ENCODE assay signal across 1 cellular context in genomic region chr5:40871177-40871576, GRCh38.
TF ChIP-seq lines count a peak whose summit lies in the region.

No MANE protein-coding gene starts in this region.

TF ChIP-seq in GM23338, 12 proteins besides CTCF, POLR2A, EP300 and RAD21:
- no peak for TF ChIP-seq POLR2AphosphoS5 (IDR thresholded peaks at IDR 0.05; ENCODE audit: low read depth)
- no peak for TF ChIP-seq NANOG (IDR thresholded peaks at IDR 0.05; ENCODE audit: borderline replicate concordance)
- TF ChIP-seq, protein P1, sequence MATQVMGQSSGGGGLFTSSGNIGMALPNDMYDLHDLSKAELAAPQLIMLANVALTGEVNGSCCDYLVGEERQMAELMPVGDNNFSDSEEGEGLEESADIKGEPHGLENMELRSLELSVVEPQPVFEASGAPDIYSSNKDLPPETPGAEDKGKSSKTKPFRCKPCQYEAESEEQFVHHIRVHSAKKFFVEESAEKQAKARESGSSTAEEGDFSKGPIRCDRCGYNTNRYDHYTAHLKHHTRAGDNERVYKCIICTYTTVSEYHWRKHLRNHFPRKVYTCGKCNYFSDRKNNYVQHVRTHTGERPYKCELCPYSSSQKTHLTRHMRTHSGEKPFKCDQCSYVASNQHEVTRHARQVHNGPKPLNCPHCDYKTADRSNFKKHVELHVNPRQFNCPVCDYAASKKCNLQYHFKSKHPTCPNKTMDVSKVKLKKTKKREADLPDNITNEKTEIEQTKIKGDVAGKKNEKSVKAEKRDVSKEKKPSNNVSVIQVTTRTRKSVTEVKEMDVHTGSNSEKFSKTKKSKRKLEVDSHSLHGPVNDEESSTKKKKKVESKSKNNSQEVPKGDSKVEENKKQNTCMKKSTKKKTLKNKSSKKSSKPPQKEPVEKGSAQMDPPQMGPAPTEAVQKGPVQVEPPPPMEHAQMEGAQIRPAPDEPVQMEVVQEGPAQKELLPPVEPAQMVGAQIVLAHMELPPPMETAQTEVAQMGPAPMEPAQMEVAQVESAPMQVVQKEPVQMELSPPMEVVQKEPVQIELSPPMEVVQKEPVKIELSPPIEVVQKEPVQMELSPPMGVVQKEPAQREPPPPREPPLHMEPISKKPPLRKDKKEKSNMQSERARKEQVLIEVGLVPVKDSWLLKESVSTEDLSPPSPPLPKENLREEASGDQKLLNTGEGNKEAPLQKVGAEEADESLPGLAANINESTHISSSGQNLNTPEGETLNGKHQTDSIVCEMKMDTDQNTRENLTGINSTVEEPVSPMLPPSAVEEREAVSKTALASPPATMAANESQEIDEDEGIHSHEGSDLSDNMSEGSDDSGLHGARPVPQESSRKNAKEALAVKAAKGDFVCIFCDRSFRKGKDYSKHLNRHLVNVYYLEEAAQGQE (IDR thresholded peaks at IDR 0.05; ENCODE audit: unreplicated experiment): no peak
- no peak for TF ChIP-seq EZH2phosphoT487 (IDR thresholded peaks at IDR 0.05; ENCODE audit: unreplicated experiment)
- TF ChIP-seq EZH2 (IDR thresholded peaks at IDR 0.05; ENCODE audit: low read depth, unreplicated experiment): no peak
- TF ChIP-seq ZNF114 (CRISPR knock-in tag; IDR thresholded peaks at IDR 0.05): no peak
- no peak for TF ChIP-seq STAT1 (IDR thresholded peaks at IDR 0.05; ENCODE audit: unreplicated experiment)
- no peak for TF ChIP-seq CREB1 (CRISPR knock-in tag; IDR thresholded peaks at IDR 0.05; ENCODE audit: low read depth)
- TF ChIP-seq ZNF331 (CRISPR knock-in tag; IDR thresholded peaks at IDR 0.05; ENCODE audit: low read depth): no peak
- TF ChIP-seq, protein P2, sequence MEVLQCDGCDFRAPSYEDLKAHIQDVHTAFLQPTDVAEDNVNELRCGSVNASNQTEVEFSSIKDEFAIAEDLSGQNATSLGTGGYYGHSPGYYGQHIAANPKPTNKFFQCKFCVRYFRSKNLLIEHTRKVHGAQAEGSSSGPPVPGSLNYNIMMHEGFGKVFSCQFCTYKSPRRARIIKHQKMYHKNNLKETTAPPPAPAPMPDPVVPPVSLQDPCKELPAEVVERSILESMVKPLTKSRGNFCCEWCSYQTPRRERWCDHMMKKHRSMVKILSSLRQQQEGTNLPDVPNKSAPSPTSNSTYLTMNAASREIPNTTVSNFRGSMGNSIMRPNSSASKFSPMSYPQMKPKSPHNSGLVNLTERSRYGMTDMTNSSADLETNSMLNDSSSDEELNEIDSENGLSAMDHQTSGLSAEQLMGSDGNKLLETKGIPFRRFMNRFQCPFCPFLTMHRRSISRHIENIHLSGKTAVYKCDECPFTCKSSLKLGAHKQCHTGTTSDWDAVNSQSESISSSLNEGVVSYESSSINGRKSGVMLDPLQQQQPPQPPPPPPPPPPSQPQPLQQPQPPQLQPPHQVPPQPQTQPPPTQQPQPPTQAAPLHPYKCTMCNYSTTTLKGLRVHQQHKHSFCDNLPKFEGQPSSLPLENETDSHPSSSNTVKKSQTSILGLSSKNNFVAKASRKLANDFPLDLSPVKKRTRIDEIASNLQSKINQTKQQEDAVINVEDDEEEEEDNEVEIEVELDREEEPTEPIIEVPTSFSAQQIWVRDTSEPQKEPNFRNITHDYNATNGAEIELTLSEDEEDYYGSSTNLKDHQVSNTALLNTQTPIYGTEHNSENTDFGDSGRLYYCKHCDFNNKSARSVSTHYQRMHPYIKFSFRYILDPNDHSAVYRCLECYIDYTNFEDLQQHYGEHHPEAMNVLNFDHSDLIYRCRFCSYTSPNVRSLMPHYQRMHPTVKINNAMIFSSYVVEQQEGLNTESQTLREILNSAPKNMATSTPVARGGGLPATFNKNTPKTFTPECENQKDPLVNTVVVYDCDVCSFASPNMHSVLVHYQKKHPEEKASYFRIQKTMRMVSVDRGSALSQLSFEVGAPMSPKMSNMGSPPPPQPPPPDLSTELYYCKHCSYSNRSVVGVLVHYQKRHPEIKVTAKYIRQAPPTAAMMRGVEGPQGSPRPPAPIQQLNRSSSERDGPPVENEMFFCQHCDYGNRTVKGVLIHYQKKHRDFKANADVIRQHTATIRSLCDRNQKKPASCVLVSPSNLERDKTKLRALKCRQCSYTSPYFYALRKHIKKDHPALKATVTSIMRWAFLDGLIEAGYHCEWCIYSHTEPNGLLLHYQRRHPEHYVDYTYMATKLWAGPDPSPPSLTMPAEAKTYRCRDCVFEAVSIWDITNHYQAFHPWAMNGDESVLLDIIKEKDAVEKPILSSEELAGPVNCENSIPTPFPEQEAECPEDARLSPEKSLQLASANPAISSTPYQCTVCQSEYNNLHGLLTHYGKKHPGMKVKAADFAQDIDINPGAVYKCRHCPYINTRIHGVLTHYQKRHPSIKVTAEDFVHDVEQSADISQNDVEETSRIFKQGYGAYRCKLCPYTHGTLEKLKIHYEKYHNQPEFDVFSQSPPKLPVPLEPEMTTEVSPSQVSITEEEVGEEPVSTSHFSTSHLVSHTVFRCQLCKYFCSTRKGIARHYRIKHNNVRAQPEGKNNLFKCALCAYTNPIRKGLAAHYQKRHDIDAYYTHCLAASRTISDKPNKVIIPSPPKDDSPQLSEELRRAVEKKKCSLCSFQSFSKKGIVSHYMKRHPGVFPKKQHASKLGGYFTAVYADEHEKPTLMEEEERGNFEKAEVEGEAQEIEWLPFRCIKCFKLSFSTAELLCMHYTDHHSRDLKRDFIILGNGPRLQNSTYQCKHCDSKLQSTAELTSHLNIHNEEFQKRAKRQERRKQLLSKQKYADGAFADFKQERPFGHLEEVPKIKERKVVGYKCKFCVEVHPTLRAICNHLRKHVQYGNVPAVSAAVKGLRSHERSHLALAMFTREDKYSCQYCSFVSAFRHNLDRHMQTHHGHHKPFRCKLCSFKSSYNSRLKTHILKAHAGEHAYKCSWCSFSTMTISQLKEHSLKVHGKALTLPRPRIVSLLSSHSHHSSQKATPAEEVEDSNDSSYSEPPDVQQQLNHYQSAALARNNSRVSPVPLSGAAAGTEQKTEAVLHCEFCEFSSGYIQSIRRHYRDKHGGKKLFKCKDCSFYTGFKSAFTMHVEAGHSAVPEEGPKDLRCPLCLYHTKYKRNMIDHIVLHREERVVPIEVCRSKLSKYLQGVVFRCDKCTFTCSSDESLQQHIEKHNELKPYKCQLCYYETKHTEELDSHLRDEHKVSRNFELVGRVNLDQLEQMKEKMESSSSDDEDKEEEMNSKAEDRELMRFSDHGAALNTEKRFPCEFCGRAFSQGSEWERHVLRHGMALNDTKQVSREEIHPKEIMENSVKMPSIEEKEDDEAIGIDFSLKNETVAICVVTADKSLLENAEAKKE (CRISPR knock-in tag; IDR thresholded peaks at IDR 0.05): no peak
- TF ChIP-seq, protein P3, sequence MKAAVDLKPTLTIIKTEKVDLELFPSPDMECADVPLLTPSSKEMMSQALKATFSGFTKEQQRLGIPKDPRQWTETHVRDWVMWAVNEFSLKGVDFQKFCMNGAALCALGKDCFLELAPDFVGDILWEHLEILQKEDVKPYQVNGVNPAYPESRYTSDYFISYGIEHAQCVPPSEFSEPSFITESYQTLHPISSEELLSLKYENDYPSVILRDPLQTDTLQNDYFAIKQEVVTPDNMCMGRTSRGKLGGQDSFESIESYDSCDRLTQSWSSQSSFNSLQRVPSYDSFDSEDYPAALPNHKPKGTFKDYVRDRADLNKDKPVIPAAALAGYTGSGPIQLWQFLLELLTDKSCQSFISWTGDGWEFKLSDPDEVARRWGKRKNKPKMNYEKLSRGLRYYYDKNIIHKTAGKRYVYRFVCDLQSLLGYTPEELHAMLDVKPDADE (IDR thresholded peaks at IDR 0.05): no peak
- no peak for TF ChIP-seq JUNB (IDR thresholded peaks at IDR 0.05; ENCODE audit: unreplicated experiment)
TF ChIP-seq in GM23338: peak in this region for 0.
